8 cellular contexts compared by ENCODE assay signal in genomic region chr1:1658583-1659549, GRCh38. TPM values are rescaled to one million over a fixed set of nuclear protein-coding genes. Genes with fewer than 3 reads are reported as not detected.
A peak's percentile ranks its signal among the peaks of the same experiment; 100 is the strongest.
DNase-seq lines count a peak whose midpoint lies in the region; ATAC-seq, FAIRE-seq and TF ChIP-seq lines count a peak whose summit lies in the region.
"Not testable (repeated sequence)": the region's sequence is repeated elsewhere in the genome, so short reads cannot be mapped to it uniquely, and the experiment has no call there.

TSS of gene CDK11B (minus strand) at chr1:1659004. CDS start at chr1:1657485, 1,519 bp downstream.

- peaks cover 26% of the 10 kb centered on the region for H3K36me3 ChIP-seq in adipocyte (ENCODE audit: control insufficient read depth, insufficient read depth, low read length, severe bottlenecking)
- H3K36me3 ChIP-seq in cardiac muscle cell = peaks cover 16% of the 10 kb centered on the region

- H3K4me3 Mint-ChIP-seq in type B pancreatic cell = peak within 1 kb of the TSS; percentile 97

- not testable (repeated sequence) for H3K9me3 ChIP-seq in adipocyte (ENCODE audit: control insufficient read depth, low read length); cardiac muscle cell (ENCODE audit: low read depth)

- H3K9ac ChIP-seq in adipocyte (ENCODE audit: low read length) = peak within 1 kb of the TSS; percentile 88

- FAIRE-seq in GM12891 (lab: Jason Lieb, UNC) = peak; percentile 98

- not testable (repeated sequence) for H3K27me3 ChIP-seq in adipocyte (replicated peaks; ENCODE audit: control insufficient read depth, insufficient read depth, low read length); cardiac muscle cell

- H3K4me3 ChIP-seq in adipocyte (ENCODE audit: low read length) (peak within 1 kb of the TSS; percentile 80), cardiac muscle cell (peak within 1 kb of the TSS; percentile 68)

- peak within 1 kb of the TSS; percentile 100 for H3K27ac Mint-ChIP-seq in type B pancreatic cell

- peak; percentile 91 for DNase-seq in GM12891 (ENCODE audit: insufficient read length, low spot score)
- peak; percentile 77 for DNase-seq in NCI-H1436 (lab: John Stamatoyannopoulos, UW)
- peak; percentile 94 for DNase-seq in T follicular helper cell (ENCODE audit: low read depth)
- DNase-seq in adipocyte (ENCODE audit: low read depth) = peak; percentile 94
- DNase-seq in cardiac muscle cell (ENCODE audit: low read depth in 1 of 2, low spot score in 1 of 2) = peak; percentile 92 to 98
- peak; percentile 94 for DNase-seq in pons (ENCODE audit: low spot score)
- peak; percentile 93 for DNase-seq in type B pancreatic cell (ENCODE audit: extremely low spot score, unreplicated experiment)

- peak within 1 kb of the TSS; percentile 99 for H3K27ac ChIP-seq in cardiac muscle cell

- H3K9me3 Mint-ChIP-seq in type B pancreatic cell = not testable (repeated sequence)

- TF ChIP-seq POLR2A in GM12891 (IDR thresholded peaks at IDR 0.05; ENCODE audit: low read depth, low read length) = not testable (repeated sequence)

- TF ChIP-seq CTCF in cardiac muscle cell (IDR thresholded peaks at IDR 0.05; ENCODE audit: low read depth, low read length) (peak; percentile 38), type B pancreatic cell (conservative IDR thresholded peaks at IDR 0.05) (peak; percentile 65)

- not testable (repeated sequence) for H3K36me3 Mint-ChIP-seq in type B pancreatic cell

- peak; percentile 84 for ATAC-seq in HG02840 (IDR thresholded peaks at IDR 0.05; ENCODE audit: low FRiP score, unreplicated experiment)

- not testable (repeated sequence) for H3K4me1 Mint-ChIP-seq in type B pancreatic cell (ENCODE audit: unreplicated experiment)

- H3K27me3 Mint-ChIP-seq in type B pancreatic cell = not testable (repeated sequence)

- H3K4me1 ChIP-seq in adipocyte (ENCODE audit: control insufficient read depth, insufficient read depth, low read length) = peaks cover 13% of the 10 kb centered on the region
- not testable (repeated sequence) for H3K4me1 ChIP-seq in cardiac muscle cell (ENCODE audit: low read depth)

TF ChIP-seq in GM12891, 5 proteins besides CTCF, POLR2A, EP300 and RAD21:
- peak; percentile 56 for TF ChIP-seq SPI1 (IDR thresholded peaks at IDR 0.05; ENCODE audit: low read depth, low read length)

RNA-seq across cellular contexts. Expression of gene CDK11B, which starts in this region (rescaled TPM):
- 23.7 TPM for polyA plus RNA-seq in GM12891 (2012; ENCODE audit: low read depth, missing spikeins)
- total RNA-seq in cardiac muscle cell (16.8 and 22.2 TPM in 2 replicates), type B pancreatic cell (ENCODE audit: low replicate concordance) (21.8 and 26.5 TPM in 2 replicates)
- 16.6 and 17.9 TPM in 2 replicates for polyA plus RNA-seq in cardiac muscle cell

Comparison
In these comparisons a context has a peak if more than half of its experiments do, and no peak if none do; other contexts are left out.
1. Peak in every context shown above with its lines: DNase-seq, ATAC-seq, H3K4me3 ChIP-seq and H3K27ac ChIP-seq.